Comparison of ENCODE assay signal across 17 cellular contexts in the genomic region with DNA sequence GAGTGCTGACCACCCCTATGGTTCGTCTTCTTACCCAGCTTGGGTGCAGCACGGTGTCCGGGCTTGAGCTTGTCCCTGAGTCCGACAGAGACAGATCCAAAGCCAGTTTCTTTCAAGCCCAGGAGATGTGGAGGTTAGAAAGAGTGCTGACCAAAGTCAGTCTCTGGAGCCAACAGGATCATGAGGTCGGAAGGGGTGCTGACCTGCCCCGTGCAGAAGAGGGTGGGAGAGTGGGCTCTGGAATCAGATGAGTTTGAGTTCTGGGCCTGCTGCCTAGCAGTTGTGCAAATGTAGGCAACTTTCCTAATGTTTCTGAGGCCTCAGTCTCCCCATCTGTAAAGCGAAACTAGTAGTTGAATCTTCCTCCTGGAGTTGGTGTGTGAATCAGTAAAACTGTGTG. TPM values are rescaled to one million over a fixed set of nuclear protein-coding genes. Genes with fewer than 3 reads are reported as not detected.
DNase-seq lines count a peak whose midpoint lies in the region; ATAC-seq and TF ChIP-seq lines count a peak whose summit lies in the region.
"Had no signal": no experiment of that assay in that cellular context is flagged by ENCODE, and none has a peak within 500 bp of the region (broad histone marks: within the 10 kb centered on the region; RNA-seq: fewer than 3 reads in every experiment).

No MANE protein-coding gene starts in this region.

- POLR2A ChIA-PET in HEK293T (lab: Yijun Ruan, JAX), result no interaction called here

- DNase-seq in left ventricle myocardium superior (peak; percentile 4), left ventricle myocardium inferior (no peak), sigmoid colon (no peak), HEK293T (ENCODE audit: extremely low spot score) (no peak), COLO668 (lab: John Stamatoyannopoulos, UW; ENCODE audit: unreplicated experiment) (no peak)
- DNase-seq: AML-193; CD4-positive, alpha-beta T cell; DMS79 treated with DMSO at 0.1 percent for 48 hours; GF-D8; H9; IMR-90 had no signal

- 50 to 60% methylated on average over 1 to 2 of the region's 7 CpGs for WGBS in gastroesophageal sphincter (ENCODE audit: low coverage in 1 of 2), 2 donors
- 92 to 94% methylated on average over 7 of the region's 7 CpGs for WGBS in sigmoid colon, 2 donors

- TF ChIP-seq CTCF in left ventricle myocardium inferior (IDR thresholded peaks at IDR 0.05; ENCODE audit: borderline replicate concordance), result no peak
- TF ChIP-seq CTCF in gastroesophageal sphincter (IDR thresholded peaks at IDR 0.05), result no peak
- no peak for TF ChIP-seq CTCF in sigmoid colon (IDR thresholded peaks at IDR 0.05)

- CTCF ChIA-PET in HEK293T (lab: Yijun Ruan, JAX), result no interaction called here

- H3K4me1 ChIP-seq in left ventricle myocardium inferior, result peaks cover 5% of the 10 kb centered on the region
- H3K4me1 ChIP-seq in gastroesophageal sphincter, result peaks cover 7 to 79% (median 31%) of the 10 kb centered on the region in 3 donors
- peaks cover 0 to 55% (median 48%) of the 10 kb centered on the region in 4 donors for H3K4me1 ChIP-seq in sigmoid colon
- H3K4me1 ChIP-seq: A549 had no signal

- H3K4me3 ChIP-seq in left ventricle myocardium inferior, result no peak overlapping the region
- no peak overlapping the region for H3K4me3 ChIP-seq in gastroesophageal sphincter
- H3K4me3 ChIP-seq in sigmoid colon, result no peak overlapping the region
- H3K4me3 ChIP-seq: A549 had no signal

- H3K27me3 ChIP-seq in left ventricle myocardium inferior (ENCODE audit: low read depth), result peaks cover 21% of the 10 kb centered on the region
- H3K27me3 ChIP-seq in gastroesophageal sphincter, result no peaks in the 10 kb centered on the region
- H3K27me3 ChIP-seq in sigmoid colon, result no peaks in the 10 kb centered on the region

- H3K36me3 ChIP-seq in left ventricle myocardium inferior (no peaks in the 10 kb centered on the region), gastroesophageal sphincter (peaks cover 0 to 15% of the 10 kb centered on the region in 2 donors), sigmoid colon (peaks cover 0 to 7% (median 0%) of the 10 kb centered on the region in 4 donors)

- intact Hi-C loops in left ventricle myocardium superior (cut with micrococcal nuclease) (no loop called here), left ventricle myocardium inferior (cut with micrococcal nuclease) (no loop called here), sigmoid colon (cut with DNase I) (loop anchor here (10.0 kb wide), 1 partner anchor 232 kb away; no protein-coding TSS in a partner anchor)

- H3K27ac ChIP-seq in left ventricle myocardium inferior (replicated peaks) (no peak overlapping the region), gastroesophageal sphincter (peak overlapping the region in 3 of 4 donors; percentile 84 to 90 (median 87)), sigmoid colon (peak overlapping the region in 3 of 4 donors; percentile 85 to 93 (median 85))
- H3K27ac ChIP-seq: 22Rv1, A549, C4-2B, HL-60 had no signal

- TF ChIP-seq EP300 in gastroesophageal sphincter (IDR thresholded peaks at IDR 0.05) (no peak), sigmoid colon (IDR thresholded peaks at IDR 0.05) (no peak)

- ATAC-seq in left ventricle myocardium superior (no peak), gastroesophageal sphincter (no peak), HG03439 (IDR thresholded peaks at IDR 0.05; ENCODE audit: unreplicated experiment) (no peak)
- ATAC-seq: A549 had no signal

- TF ChIP-seq POLR2A in gastroesophageal sphincter (IDR thresholded peaks at IDR 0.05), result no peak
- no peak for TF ChIP-seq POLR2A in sigmoid colon (IDR thresholded peaks at IDR 0.05)

- H3K9me3 ChIP-seq in left ventricle myocardium inferior (replicated peaks), result no peaks in the 10 kb centered on the region
- no peaks in the 10 kb centered on the region for H3K9me3 ChIP-seq in gastroesophageal sphincter
- H3K9me3 ChIP-seq in sigmoid colon, result no peaks in the 10 kb centered on the region
- H3K9me3 ChIP-seq: A549 had no signal

TF ChIP-seq in HEK293T, 16 proteins besides CTCF, POLR2A, EP300 and RAD21:
- TF ChIP-seq LEF1 (IDR thresholded peaks at IDR 0.05; ENCODE audit: borderline replicate concordance), result no peak
- no peak for TF ChIP-seq CTBP1 (IDR thresholded peaks at IDR 0.05; ENCODE audit: borderline replicate concordance)
- TF ChIP-seq FOXM1 (IDR thresholded peaks at IDR 0.05; ENCODE audit: borderline replicate concordance), result no peak
- TF ChIP-seq PKNOX1 (IDR thresholded peaks at IDR 0.05), result no peak
- TF ChIP-seq L3MBTL2 (conservative IDR thresholded peaks at IDR 0.05), result no peak
- no peak for TF ChIP-seq ARNT (IDR thresholded peaks at IDR 0.05)
- no peak for TF ChIP-seq ZNF384 (IDR thresholded peaks at IDR 0.05)
- TF ChIP-seq FOXK2 (IDR thresholded peaks at IDR 0.05), result no peak
TF ChIP-seq in HEK293T: peak in this region for 0.

RNA-seq across cellular contexts. Expression of gene NKD1, which starts 24.5 kb away (rescaled TPM):
- total RNA-seq in left ventricle myocardium superior (0.59 TPM), left ventricle myocardium inferior (1.5 TPM), gastroesophageal sphincter (10 to 100 TPM; 27.7 to 69.2 (median 48.7) TPM), sigmoid colon (10 to 100 TPM in 3 of 4 donors, 1 to 10 TPM in 1; 6.7 to 18.0 (median 11.5) TPM)
- polyA plus RNA-seq in sigmoid colon, result 1 to 10 TPM in 2 of 3 donors, under 1 TPM in 1; under 0.01 to 2.8 (median 1.5) TPM
- total RNA-seq: IMR-90 had no signal
- polyA plus RNA-seq: IMR-90 had no signal
